3 cellular contexts compared by ENCODE assay signal in the genomic region with DNA sequence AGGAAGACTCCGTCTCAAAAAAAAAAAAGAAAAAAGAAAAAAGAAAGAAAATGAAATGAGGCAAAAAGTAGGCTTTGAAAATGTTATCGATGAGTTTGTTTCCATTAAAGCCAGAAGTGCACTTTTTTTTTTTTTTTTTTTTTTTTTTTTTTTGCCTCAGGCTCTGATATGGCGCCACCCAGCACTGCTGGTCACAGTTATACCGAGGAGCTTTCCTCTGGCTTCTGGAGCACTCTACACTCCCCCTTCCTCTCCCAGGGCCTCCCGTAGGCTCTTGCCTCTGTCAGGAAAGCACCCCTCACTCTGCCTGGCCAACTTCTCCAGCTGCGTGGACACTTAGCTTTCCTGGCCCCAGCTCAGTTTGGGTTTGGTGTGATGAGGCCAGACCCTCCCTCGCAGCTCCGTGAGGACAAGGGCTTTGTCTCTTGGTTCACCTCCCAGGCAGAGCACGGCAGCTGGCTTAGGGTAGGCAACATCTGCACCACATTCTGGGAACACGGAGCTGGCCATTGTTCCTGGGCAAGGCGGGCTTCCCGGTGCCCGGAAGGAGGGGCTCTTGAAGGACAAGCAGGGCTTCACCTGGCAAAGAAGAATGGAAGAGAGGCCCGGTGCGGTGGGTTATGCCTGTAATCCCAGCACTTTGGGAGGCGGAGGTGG.
TF ChIP-seq lines count a peak whose summit lies in the region.

No MANE protein-coding gene starts in this region.

TF ChIP-seq in SK-N-SH, 30 proteins besides CTCF, POLR2A, EP300 and RAD21:
- TF ChIP-seq ZBTB33 (IDR thresholded peaks at IDR 0.05; ENCODE audit: borderline replicate concordance, low read depth): no peak
- TF ChIP-seq ELF1 (IDR thresholded peaks at IDR 0.05): no peak
- TF ChIP-seq SIN3A (IDR thresholded peaks at IDR 0.05; ENCODE audit: borderline replicate concordance, low read depth, low read length): no peak
- no peak for TF ChIP-seq EZH2phosphoT487 (IDR thresholded peaks at IDR 0.05; ENCODE audit: borderline replicate concordance, low read depth)
- TF ChIP-seq CHD2 (IDR thresholded peaks at IDR 0.05; ENCODE audit: low read length, partially characterized antibody): no peak
- TF ChIP-seq GABPA (IDR thresholded peaks at IDR 0.05; ENCODE audit: low read depth): no peak
- no peak for TF ChIP-seq RFX5 (IDR thresholded peaks at IDR 0.05; ENCODE audit: low read length)
- no peak for TF ChIP-seq USF1 (IDR thresholded peaks at IDR 0.05; ENCODE audit: borderline replicate concordance, low read depth)
- no peak for TF ChIP-seq FOXJ3 (CRISPR knock-in tag; IDR thresholded peaks at IDR 0.05)
- no peak for TF ChIP-seq TAF1 (IDR thresholded peaks at IDR 0.05; ENCODE audit: borderline replicate concordance, low read depth, low read length)
- no peak for TF ChIP-seq POLR2AphosphoS5 (IDR thresholded peaks at IDR 0.05; ENCODE audit: low read depth, low read length)
- TF ChIP-seq NRF1 (IDR thresholded peaks at IDR 0.05; ENCODE audit: low read depth, low read length): no peak
- no peak for TF ChIP-seq FOSL2 (IDR thresholded peaks at IDR 0.05; ENCODE audit: borderline replicate concordance, low read depth)
- no peak for TF ChIP-seq RCOR1 (IDR thresholded peaks at IDR 0.05; ENCODE audit: low read length)
- no peak for TF ChIP-seq FOXM1 (IDR thresholded peaks at IDR 0.05; ENCODE audit: low read depth)

TF ChIP-seq in SK-N-SH treated with all-trans-retinoic acid at 6 μM for 48 hours, 23 proteins besides CTCF, POLR2A, EP300 and RAD21:
- TF ChIP-seq ISL1 (CRISPR knock-in tag; IDR thresholded peaks at IDR 0.05) (no peak), PATZ1 (CRISPR knock-in tag; IDR thresholded peaks at IDR 0.05; ENCODE audit: borderline replicate concordance) (no peak), PPARA (CRISPR knock-in tag; IDR thresholded peaks at IDR 0.05; ENCODE audit: borderline replicate concordance) (no peak), RARB (CRISPR knock-in tag; IDR thresholded peaks at IDR 0.05) (no peak), ZNF70 (CRISPR knock-in tag; IDR thresholded peaks at IDR 0.05) (no peak), ZFP30 (CRISPR knock-in tag; IDR thresholded peaks at IDR 0.05) (no peak), TSHZ2 (CRISPR knock-in tag; IDR thresholded peaks at IDR 0.05) (no peak), ZFP3 (CRISPR knock-in tag; IDR thresholded peaks at IDR 0.05) (no peak), TOX (CRISPR knock-in tag; IDR thresholded peaks at IDR 0.05; ENCODE audit: borderline replicate concordance) (no peak), ZNF8 (CRISPR knock-in tag; IDR thresholded peaks at IDR 0.05) (no peak), CREB5 (CRISPR knock-in tag; IDR thresholded peaks at IDR 0.05; ENCODE audit: low read depth) (no peak), ESRRG (CRISPR knock-in tag; IDR thresholded peaks at IDR 0.05) (no peak), BACH2 (CRISPR knock-in tag; IDR thresholded peaks at IDR 0.05; ENCODE audit: borderline replicate concordance) (no peak), ZC3H10 (CRISPR knock-in tag; IDR thresholded peaks at IDR 0.05) (no peak), OSR1 (CRISPR knock-in tag; IDR thresholded peaks at IDR 0.05) (no peak), CSDC2 (CRISPR knock-in tag; IDR thresholded peaks at IDR 0.05) (no peak), GLIS3 (CRISPR knock-in tag; IDR thresholded peaks at IDR 0.05) (no peak), TCF4 (CRISPR knock-in tag; IDR thresholded peaks at IDR 0.05; ENCODE audit: borderline replicate concordance) (no peak), SNAI2 (CRISPR knock-in tag; IDR thresholded peaks at IDR 0.05) (no peak)
- TF ChIP-seq, protein P1, sequence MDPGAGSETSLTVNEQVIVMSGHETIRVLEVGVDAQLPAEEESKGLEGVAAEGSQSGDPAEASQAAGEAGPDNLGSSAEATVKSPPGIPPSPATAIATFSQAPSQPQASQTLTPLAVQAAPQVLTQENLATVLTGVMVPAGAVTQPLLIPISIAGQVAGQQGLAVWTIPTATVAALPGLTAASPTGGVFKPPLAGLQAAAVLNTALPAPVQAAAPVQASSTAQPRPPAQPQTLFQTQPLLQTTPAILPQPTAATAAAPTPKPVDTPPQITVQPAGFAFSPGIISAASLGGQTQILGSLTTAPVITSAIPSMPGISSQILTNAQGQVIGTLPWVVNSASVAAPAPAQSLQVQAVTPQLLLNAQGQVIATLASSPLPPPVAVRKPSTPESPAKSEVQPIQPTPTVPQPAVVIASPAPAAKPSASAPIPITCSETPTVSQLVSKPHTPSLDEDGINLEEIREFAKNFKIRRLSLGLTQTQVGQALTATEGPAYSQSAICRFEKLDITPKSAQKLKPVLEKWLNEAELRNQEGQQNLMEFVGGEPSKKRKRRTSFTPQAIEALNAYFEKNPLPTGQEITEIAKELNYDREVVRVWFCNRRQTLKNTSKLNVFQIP (CRISPR knock-in tag; IDR thresholded peaks at IDR 0.05; ENCODE audit: borderline replicate concordance, low read depth): no peak

TF ChIP-seq in K562, 482 proteins besides CTCF, POLR2A, EP300 and RAD21:
- TF ChIP-seq SREBF1 (IDR thresholded peaks at IDR 0.05; ENCODE audit: borderline replicate concordance, low read depth, low read length): no peak
- no peak for TF ChIP-seq POLR3A (IDR thresholded peaks at IDR 0.05; ENCODE audit: borderline replicate concordance, extremely low read depth, insufficient read depth, insufficient read length)
- TF ChIP-seq MAFF (IDR thresholded peaks at IDR 0.05; ENCODE audit: low read length): no peak
- TF ChIP-seq ZNF384 (IDR thresholded peaks at IDR 0.05; ENCODE audit: low read depth, low read length): peak; percentile 91
- no peak for TF ChIP-seq L3MBTL2 (IDR thresholded peaks at IDR 0.05)
- TF ChIP-seq PRMT5 (CRISPR knock-in tag; IDR thresholded peaks at IDR 0.05): no peak
- no peak for TF ChIP-seq HSF4 (CRISPR knock-in tag; IDR thresholded peaks at IDR 0.05; ENCODE audit: borderline replicate concordance)
